ENCODE assay signal across 8 cellular contexts in genomic region chr5:95841914-95842812, GRCh38. TPM values are rescaled to one million over a fixed set of nuclear protein-coding genes. Genes with fewer than 3 reads are reported as not detected.
DNase-seq lines count a peak whose midpoint lies in the region; ATAC-seq, FAIRE-seq and TF ChIP-seq lines count a peak whose summit lies in the region.

No MANE protein-coding gene starts in this region.

- no TSS peak for BruUV-seq in A673 (replicated peaks; lab: Mats Ljungman, UMichigan)

- no peak overlapping the region for H3K4me3 ChIP-seq in RWPE2 (ENCODE audit: severe bottlenecking)
- H3K4me3 ChIP-seq in pancreas: no peak overlapping the region
- H3K4me3 ChIP-seq in A673 (ENCODE audit: low read depth, low read length, poor library complexity, severe bottlenecking): no peak overlapping the region

- FAIRE-seq in pancreas (lab: Jason Lieb, UNC): no peak

- no peaks in the 10 kb centered on the region for H3K9me3 ChIP-seq in RWPE2 (ENCODE audit: severe bottlenecking)
- H3K9me3 ChIP-seq in pancreas: no peaks in the 10 kb centered on the region
- no peaks in the 10 kb centered on the region for H3K9me3 ChIP-seq in A673 (ENCODE audit: low read depth, low read length, poor library complexity, severe bottlenecking)

- H3K4me1 ChIP-seq in RWPE2 (ENCODE audit: insufficient read depth, poor library complexity, severe bottlenecking) (no peaks in the 10 kb centered on the region), pancreas (peaks cover 0 to 4% (median 0%) of the 10 kb centered on the region in 3 donors), A673 (ENCODE audit: insufficient read depth, low read length, poor library complexity, severe bottlenecking) (no peaks in the 10 kb centered on the region)

- POLR2A ChIA-PET in A673 (lab: Charles Lee; ENCODE audit: low non-redundant PET): no interaction called here

- intact Hi-C loops in pancreas (cut with DNase I): loop anchor here in 1 of 3 donors (10.0 kb wide), 1 partner anchor 197 kb away; the partner anchor contains the start of gene RFESD
- intact Hi-C loops in A673 (cut with micrococcal nuclease; ENCODE audit: unreplicated experiment): loop anchor here (10.0 kb wide), 1 partner anchor 287 kb away; the partner anchor contains the start of genes ARSK and SKIC3

- WGBS in pancreas, 2 donors: 83 to 86% methylated on average over 8 of the region's 8 CpGs

- H3K27me3 ChIP-seq in RWPE2 (ENCODE audit: insufficient read depth, poor library complexity, severe bottlenecking) (no peaks in the 10 kb centered on the region), pancreas (no peaks in the 10 kb centered on the region), A673 (replicated peaks; ENCODE audit: insufficient read depth, low read depth, low read length, poor library complexity) (no peaks in the 10 kb centered on the region)

- H3K36me3 ChIP-seq in RWPE2 (ENCODE audit: low read depth) (no peaks in the 10 kb centered on the region), pancreas (no peaks in the 10 kb centered on the region), A673 (ENCODE audit: insufficient read depth, low read length, poor library complexity, severe bottlenecking) (no peaks in the 10 kb centered on the region)

- ATAC-seq in RWPE2 (ENCODE audit: low read depth) (peak; percentile 71), pancreas (peak in 3 of 4 donors; percentile 19 to 50 (median 48)), GM21576 (IDR thresholded peaks at IDR 0.05; ENCODE audit: unreplicated experiment) (no peak), HG03025 (IDR thresholded peaks at IDR 0.05; ENCODE audit: low FRiP score, unreplicated experiment) (no peak)

- peak overlapping the region; percentile 68 for H3K27ac ChIP-seq in C4-2B
- no peak overlapping the region for H3K27ac ChIP-seq in RWPE2 (ENCODE audit: poor library complexity, severe bottlenecking)
- H3K27ac ChIP-seq in pancreas: no peak overlapping the region
- no peak overlapping the region for H3K27ac ChIP-seq in A673 (ENCODE audit: low read depth, low read length, poor library complexity, severe bottlenecking)

- CTCF ChIA-PET in A673 (lab: Charles Lee): no interaction called here

- DNase-seq in RWPE2 (ENCODE audit: low spot score) (peak; percentile 15), fibroblast of peridontal ligament (ENCODE audit: extremely low read depth) (peak; percentile 90), pancreas (no peak), NCI-H446 (lab: John Stamatoyannopoulos, UW) (no peak), A673 (ENCODE audit: low spot score) (no peak)

- TF ChIP-seq CTCF in C4-2B (conservative IDR thresholded peaks at IDR 0.05): no peak
- TF ChIP-seq CTCF in RWPE2 (IDR thresholded peaks at IDR 0.05; ENCODE audit: poor library complexity, severe bottlenecking): no peak
- no peak for TF ChIP-seq CTCF in pancreas (IDR thresholded peaks at IDR 0.05)
- no peak for TF ChIP-seq CTCF in A673 (conservative IDR thresholded peaks at IDR 0.05; ENCODE audit: low read depth, low read length)

RNA-seq across cellular contexts. Expression of gene GLRX, which starts 19.6 kb away (rescaled TPM):
- total RNA-seq in pancreas: 10 to 100 TPM in 1 of 6 donors, 1 to 10 TPM in 5; 1.7 to 11.2 (median 4.4) TPM
- 10 to 100 TPM; 15.7 to 20.9 TPM for polyA plus RNA-seq in pancreas
- 27.3 and 28.6 TPM in 2 replicates for total RNA-seq in A673 (2021)

Comparison
In these comparisons a context has a peak if more than half of its experiments do, and no peak if none do; other contexts are left out.
1. ATAC-seq: peak in RWPE2 (single experiment) and pancreas (3 of 4); none in GM21576 (single experiment) and HG03025 (single experiment).
2. DNase-seq: peak in RWPE2 (single experiment) and fibroblast of peridontal ligament (single experiment); none in pancreas (0 of 6), NCI-H446 (0 of 2) and A673 (single experiment).